ENCODE assay signal across 1 cellular context in genomic region chr5:16668194-16668593, GRCh38.
TF ChIP-seq lines count a peak whose summit lies in the region.

No MANE protein-coding gene starts in this region.

TF ChIP-seq in GM23338, 12 proteins besides CTCF, POLR2A, EP300 and RAD21 (continued from another document):
- TF ChIP-seq EZH2phosphoT487 (IDR thresholded peaks at IDR 0.05; ENCODE audit: unreplicated experiment), result no peak
- TF ChIP-seq EZH2 (IDR thresholded peaks at IDR 0.05; ENCODE audit: low read depth, unreplicated experiment), result no peak
- TF ChIP-seq REST (IDR thresholded peaks at IDR 0.05; ENCODE audit: unreplicated experiment), result no peak
- no peak for TF ChIP-seq JUNB (IDR thresholded peaks at IDR 0.05; ENCODE audit: unreplicated experiment)
- TF ChIP-seq ZNF114 (CRISPR knock-in tag; IDR thresholded peaks at IDR 0.05), result no peak
- TF ChIP-seq POLR2AphosphoS5 (IDR thresholded peaks at IDR 0.05; ENCODE audit: low read depth), result no peak
- no peak for TF ChIP-seq ZNF331 (CRISPR knock-in tag; IDR thresholded peaks at IDR 0.05; ENCODE audit: low read depth)
- TF ChIP-seq, protein P1, sequence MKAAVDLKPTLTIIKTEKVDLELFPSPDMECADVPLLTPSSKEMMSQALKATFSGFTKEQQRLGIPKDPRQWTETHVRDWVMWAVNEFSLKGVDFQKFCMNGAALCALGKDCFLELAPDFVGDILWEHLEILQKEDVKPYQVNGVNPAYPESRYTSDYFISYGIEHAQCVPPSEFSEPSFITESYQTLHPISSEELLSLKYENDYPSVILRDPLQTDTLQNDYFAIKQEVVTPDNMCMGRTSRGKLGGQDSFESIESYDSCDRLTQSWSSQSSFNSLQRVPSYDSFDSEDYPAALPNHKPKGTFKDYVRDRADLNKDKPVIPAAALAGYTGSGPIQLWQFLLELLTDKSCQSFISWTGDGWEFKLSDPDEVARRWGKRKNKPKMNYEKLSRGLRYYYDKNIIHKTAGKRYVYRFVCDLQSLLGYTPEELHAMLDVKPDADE (IDR thresholded peaks at IDR 0.05), result no peak
- no peak for TF ChIP-seq ZNF462 (CRISPR knock-in tag; IDR thresholded peaks at IDR 0.05)
- no peak for TF ChIP-seq STAT1 (IDR thresholded peaks at IDR 0.05; ENCODE audit: unreplicated experiment)
- no peak for TF ChIP-seq NANOG (IDR thresholded peaks at IDR 0.05; ENCODE audit: borderline replicate concordance)
